Comparison of ENCODE assay signal across 8 cellular contexts in genomic region chr16:4613636-4614570, GRCh38. TPM values are rescaled to one million over a fixed set of nuclear protein-coding genes. Genes with fewer than 3 reads are reported as not detected.
DNase-seq lines count a peak whose midpoint lies in the region; ATAC-seq, FAIRE-seq and TF ChIP-seq lines count a peak whose summit lies in the region.

No MANE protein-coding gene starts in this region.

- TF ChIP-seq CTCF in epithelial cell of esophagus (IDR thresholded peaks at IDR 0.05; ENCODE audit: insufficient read depth, low read depth, low read length, missing control alignments) (no peak), nephron (IDR thresholded peaks at IDR 0.05; ENCODE audit: unreplicated experiment in 3 of 3) (no peak)

- peak in 2 of 3 donors; percentile 17 to 55 for DNase-seq in CD4-positive, CD25-positive, alpha-beta regulatory T cell
- DNase-seq in HTR-8/SVneo (ENCODE audit: insufficient read length, low spot score): peak; percentile 37
- DNase-seq in activated CD4-positive, alpha-beta T cell treated with anti-CD3 and anti-CD28 coated beads, Interleukin-2, amount 50 U/mL, for 1 hour: peak; percentile 17
- DNase-seq in epithelial cell of esophagus (ENCODE audit: low read depth): peak; percentile 32
- peak in 1 of 2 donors; percentile 79 for DNase-seq in aorta
- no peak for DNase-seq in ureter (ENCODE audit: low spot score)

- H3K27ac ChIP-seq in CD4-positive, CD25-positive, alpha-beta regulatory T cell (ENCODE audit: insufficient read depth, low read length, poor library complexity, severe bottlenecking): no peak overlapping the region
- H3K27ac ChIP-seq in aorta (ENCODE audit: low read depth in 1 of 2, low read length in 2 of 2): peak overlapping the region in 1 of 2 donors; percentile 19

- 1% methylated on average over 67 to 92 of the region's 92 CpGs for WGBS in aorta, 2 donors

- no peak for ATAC-seq in CD4-positive, CD25-positive, alpha-beta regulatory T cell (ENCODE audit: low read depth in 2 of 2)
- no peak for ATAC-seq in aorta (ENCODE audit: low FRiP score)
- ATAC-seq in GM19452 (IDR thresholded peaks at IDR 0.05; ENCODE audit: unreplicated experiment): no peak

- H3K27me3 Mint-ChIP-seq in CD4-positive, CD25-positive, alpha-beta regulatory T cell: no peaks in the 10 kb centered on the region
- peaks cover 3% of the 10 kb centered on the region for H3K27me3 Mint-ChIP-seq in nephron (ENCODE audit: low read depth)

- no peak overlapping the region for H3K27ac Mint-ChIP-seq in CD4-positive, CD25-positive, alpha-beta regulatory T cell
- H3K27ac Mint-ChIP-seq in nephron: no peak overlapping the region

- H3K36me3 Mint-ChIP-seq in CD4-positive, CD25-positive, alpha-beta regulatory T cell: no peaks in the 10 kb centered on the region
- no peaks in the 10 kb centered on the region for H3K36me3 Mint-ChIP-seq in nephron (ENCODE audit: low read depth)

- H3K4me3 ChIP-seq in CD4-positive, CD25-positive, alpha-beta regulatory T cell (ENCODE audit: low read depth, low read length): peak overlapping the region; percentile 62
- H3K4me3 ChIP-seq in epithelial cell of esophagus (ENCODE audit: low read length): peak overlapping the region; percentile 76
- H3K4me3 ChIP-seq in aorta (ENCODE audit: low read length in 2 of 2): peak overlapping the region; percentile 88 to 91

- H3K9me3 ChIP-seq in CD4-positive, CD25-positive, alpha-beta regulatory T cell (ENCODE audit: control insufficient read depth in 2 of 2, low read length in 2 of 2): no peaks in the 10 kb centered on the region
- no peaks in the 10 kb centered on the region for H3K9me3 ChIP-seq in aorta (ENCODE audit: control insufficient read depth, low read length)

- H3K27me3 ChIP-seq in CD4-positive, CD25-positive, alpha-beta regulatory T cell (ENCODE audit: control insufficient read depth, insufficient read depth, low read length): no peaks in the 10 kb centered on the region
- H3K27me3 ChIP-seq in aorta (ENCODE audit: control insufficient read depth in 1 of 2, insufficient read depth in 2 of 2, low read length in 1 of 2): no peaks in the 10 kb centered on the region

- H3K4me1 Mint-ChIP-seq in CD4-positive, CD25-positive, alpha-beta regulatory T cell: peaks cover 0 to 53% (median 8%) of the 10 kb centered on the region in 4 donors
- peaks cover 20% of the 10 kb centered on the region for H3K4me1 Mint-ChIP-seq in nephron

- H3K4me3 Mint-ChIP-seq in CD4-positive, CD25-positive, alpha-beta regulatory T cell: peak overlapping the region; percentile 85 to 93 (median 88)
- H3K4me3 Mint-ChIP-seq in nephron: peak overlapping the region; percentile 77 to 84 (median 84)

- peaks cover 53% of the 10 kb centered on the region for H3K4me1 ChIP-seq in CD4-positive, CD25-positive, alpha-beta regulatory T cell (ENCODE audit: control insufficient read depth, insufficient read depth, low read length, poor library complexity, severe bottlenecking)
- H3K4me1 ChIP-seq in aorta (ENCODE audit: control insufficient read depth in 1 of 2, insufficient read depth in 2 of 2, low read length in 2 of 2): no peaks in the 10 kb centered on the region

- peaks cover 5% of the 10 kb centered on the region for H3K36me3 ChIP-seq in CD4-positive, CD25-positive, alpha-beta regulatory T cell (ENCODE audit: control insufficient read depth, insufficient read depth, low read length)
- no peaks in the 10 kb centered on the region for H3K36me3 ChIP-seq in aorta (ENCODE audit: control insufficient read depth in 1 of 2, insufficient read depth in 2 of 2, low read length in 1 of 2)

- H3K9me3 Mint-ChIP-seq in CD4-positive, CD25-positive, alpha-beta regulatory T cell: no peaks in the 10 kb centered on the region
- no peaks in the 10 kb centered on the region for H3K9me3 Mint-ChIP-seq in nephron

- peak; percentile 95 for FAIRE-seq in HTR-8/SVneo (lab: Jason Lieb, UNC)

- intact Hi-C loops in aorta (cut with DNase I): loop anchor here in 1 of 2 donors (5.0 to 10.0 kb wide), 2 partner anchors 78 to 109 kb away; partner anchors contain the start of gene NUDT16L1

RNA-seq across cellular contexts. Expression of gene UBALD1, which starts 0.8 kb away (rescaled TPM):
- total RNA-seq in CD4-positive, CD25-positive, alpha-beta regulatory T cell: 53.7 TPM
- polyA plus RNA-seq in CD4-positive, CD25-positive, alpha-beta regulatory T cell: 1 to 10 TPM; 5.1 to 7.3 (median 5.4) TPM
- total RNA-seq in aorta: 10 to 100 TPM; 20.4 to 21.2 TPM
- 10 to 100 TPM; 11.1 to 32.3 TPM for polyA plus RNA-seq in aorta
- 27.2 TPM for total RNA-seq in ureter

RNA-seq across cellular contexts. Expression of gene MGRN1, which starts 10.7 kb away (rescaled TPM):
- total RNA-seq in CD4-positive, CD25-positive, alpha-beta regulatory T cell: 78.2 TPM
- 1 to 10 TPM; 2.5 to 4.7 (median 4.4) TPM for polyA plus RNA-seq in CD4-positive, CD25-positive, alpha-beta regulatory T cell
- total RNA-seq in aorta (10 to 100 TPM; 64.3 to 77.7 TPM), ureter (104 TPM)
- polyA plus RNA-seq in aorta: 10 to 100 TPM; 15.4 to 21.5 TPM

RNA-seq across cellular contexts. Expression of gene C16orf96, which starts 57.8 kb away (rescaled TPM):
- 0.17 TPM for total RNA-seq in CD4-positive, CD25-positive, alpha-beta regulatory T cell
- not detected for polyA plus RNA-seq in CD4-positive, CD25-positive, alpha-beta regulatory T cell
- under 1 TPM; 0.13 to 0.24 TPM for total RNA-seq in aorta
- not detected for polyA plus RNA-seq in aorta
- total RNA-seq in ureter: not detected
